Comparison of ENCODE assay signal across 1 cellular context in genomic region chr7:80941206-80941758, GRCh38.
TF ChIP-seq lines count a peak whose summit lies in the region.

No MANE protein-coding gene starts in this region.

TF ChIP-seq in GM23338, 12 proteins besides CTCF, POLR2A, EP300 and RAD21 (continued from another document):
- TF ChIP-seq REST (IDR thresholded peaks at IDR 0.05; ENCODE audit: unreplicated experiment) (no peak), ETS1 (IDR thresholded peaks at IDR 0.05) (no peak)
